ENCODE assay signal across 20 cellular contexts in the genomic region with DNA sequence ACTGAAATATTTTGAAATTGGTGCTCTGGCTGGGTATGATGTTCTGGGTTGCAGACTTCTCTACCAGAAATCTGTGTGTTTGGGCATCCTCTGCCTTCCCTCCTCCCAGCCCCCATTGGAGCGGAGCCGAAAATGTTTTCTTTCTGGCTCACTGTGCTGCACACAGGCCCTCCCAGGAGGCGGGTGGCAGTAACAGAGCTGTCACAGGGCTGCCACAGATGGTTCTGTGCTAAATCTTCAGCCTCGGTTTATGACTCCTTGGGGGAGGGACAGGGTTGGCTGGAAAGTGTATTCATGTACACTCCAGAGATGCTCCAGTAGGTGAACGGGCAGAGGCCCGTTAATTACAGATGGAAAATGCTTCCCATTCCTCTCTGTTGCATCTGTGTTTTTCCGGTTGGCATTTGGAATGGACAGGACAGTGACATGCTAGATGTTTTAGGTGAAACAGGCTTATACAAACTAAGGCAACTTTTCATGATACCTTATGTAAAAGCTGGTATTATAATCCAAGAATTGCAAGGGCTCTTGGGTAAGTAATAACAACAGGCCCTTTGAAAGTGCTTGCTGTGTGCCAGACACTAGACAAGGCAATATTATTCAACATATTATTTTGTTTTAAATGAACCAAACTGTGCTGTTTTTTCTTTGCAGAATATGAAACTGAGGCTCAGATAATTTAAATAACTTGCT.
DNase-seq lines count a peak whose midpoint lies in the region; ATAC-seq and TF ChIP-seq lines count a peak whose summit lies in the region.
"Had no signal": no experiment of that assay in that cellular context is flagged by ENCODE, and none has a peak within 500 bp of the region (broad histone marks: within the 10 kb centered on the region; RNA-seq: fewer than 3 reads in every experiment).

No MANE protein-coding gene starts in this region.

- H3K4me1 ChIP-seq in smooth muscle cell (ENCODE audit: low read depth) (no peaks in the 10 kb centered on the region), esophagus squamous epithelium (no peaks in the 10 kb centered on the region), uterus (no peaks in the 10 kb centered on the region)
- H3K4me1 ChIP-seq: stomach had no signal

- DNase-seq in NCI-H2171 (lab: John Stamatoyannopoulos, UW) (peak; percentile 8), cerebellum (ENCODE audit: low spot score) (peak; percentile 78), nephron progenitor cell (peak; percentile 59), smooth muscle cell (lab: John Stamatoyannopoulos, UW; ENCODE audit: unreplicated experiment) (peak; percentile 21), esophagus squamous epithelium (lab: John Stamatoyannopoulos, UW) (no peak), MCF 10A (ENCODE audit: unreplicated experiment) (no peak), uterus (no peak)
- DNase-seq: activated B cell treated with CpG ODN at 0.5 μM for 24 hours; activated naive CD8-positive, alpha-beta T cell treated with anti-CD3 and anti-CD28 coated beads for 36 hours; GF-D8; mucosa of descending colon; NCI-H1417; NCI-H2227 treated with DMSO at 0.1 percent for 48 hours; stimulated activated CD4-positive, alpha-beta T cell treated with anti-CD3 and anti-CD28 coated beads, Interleukin-15, amount 100 ng/mL, for 24 hours; stomach had no signal

- intact Hi-C loops in esophagus squamous epithelium (cut with DNase I) (no loop called here), MCF 10A (cut with micrococcal nuclease) (no loop called here), uterus (cut with DNase I; ENCODE audit: low total_unique reads) (no loop called here)

- no peak overlapping the region for H3K4me3 ChIP-seq in smooth muscle cell
- no peak overlapping the region for H3K4me3 ChIP-seq in esophagus squamous epithelium
- H3K4me3 ChIP-seq in uterus, result no peak overlapping the region
- H3K4me3 ChIP-seq: cardiac muscle cell, mucosa of descending colon, stomach had no signal

- H3K36me3 Mint-ChIP-seq in nephron progenitor cell (ENCODE audit: low read depth) (peaks cover 42% of the 10 kb centered on the region), MCF 10A (ENCODE audit: insufficient read depth, unreplicated experiment) (no peaks in the 10 kb centered on the region)
- H3K36me3 Mint-ChIP-seq: activated naive CD8-positive, alpha-beta T cell treated with anti-CD3 and anti-CD28 coated beads for 36 hours had no signal

- no peaks in the 10 kb centered on the region for H3F3A ChIP-seq in smooth muscle cell (ENCODE audit: low read depth)

- H3K27ac ChIP-seq in smooth muscle cell (ENCODE audit: low read depth) (no peak overlapping the region), esophagus squamous epithelium (no peak overlapping the region), uterus (no peak overlapping the region)
- H3K27ac ChIP-seq: cardiac muscle cell, stomach had no signal

- H3K4me1 Mint-ChIP-seq in nephron progenitor cell, result peaks cover 30% of the 10 kb centered on the region
- no peaks in the 10 kb centered on the region for H3K4me1 Mint-ChIP-seq in MCF 10A (ENCODE audit: insufficient read depth, unreplicated experiment)
- H3K4me1 Mint-ChIP-seq: activated B cell treated with CpG ODN at 0.5 μM for 24 hours; activated naive CD8-positive, alpha-beta T cell treated with anti-CD3 and anti-CD28 coated beads for 36 hours had no signal

- peak overlapping the region; percentile 78 for H2AFZ ChIP-seq in smooth muscle cell (ENCODE audit: low read depth)

- no peak for ATAC-seq in GM18502 (IDR thresholded peaks at IDR 0.05; ENCODE audit: poor library complexity, unreplicated experiment)
- ATAC-seq: left colon, mucosa of descending colon, Right ventricle myocardium inferior had no signal

- POLR2A ChIA-PET in MCF 10A (lab: Yijun Ruan, JAX), result no interaction called here

- H3K4me2 ChIP-seq in smooth muscle cell, result peak overlapping the region; percentile 70

- no peaks in the 10 kb centered on the region for H3K79me2 ChIP-seq in smooth muscle cell (ENCODE audit: low read depth)

- 42% methylated on average over 7 of the region's 7 CpGs for WGBS in smooth muscle cell (ENCODE audit: low lambda C conversion rate)
- 50 to 55% methylated on average over 6 to 7 of the region's 7 CpGs for WGBS in esophagus squamous epithelium, 2 donors

- H3K27me3 Mint-ChIP-seq in nephron progenitor cell (ENCODE audit: low read depth, poor library complexity) (peaks cover 6% of the 10 kb centered on the region), MCF 10A (ENCODE audit: insufficient read depth, unreplicated experiment) (peaks cover 40% of the 10 kb centered on the region)
- H3K27me3 Mint-ChIP-seq: activated B cell treated with CpG ODN at 0.5 μM for 24 hours, progenitor cell of endocrine pancreas had no signal

- H3K36me3 ChIP-seq in smooth muscle cell (ENCODE audit: low read depth) (no peaks in the 10 kb centered on the region), esophagus squamous epithelium (no peaks in the 10 kb centered on the region), uterus (no peaks in the 10 kb centered on the region)
- H3K36me3 ChIP-seq: cardiac muscle cell, stomach had no signal

- H3K9me3 Mint-ChIP-seq in nephron progenitor cell (peaks cover 17% of the 10 kb centered on the region), MCF 10A (ENCODE audit: unreplicated experiment) (peaks cover 5% of the 10 kb centered on the region)
- H3K9me3 Mint-ChIP-seq: activated B cell treated with CpG ODN at 0.5 μM for 24 hours had no signal

- H3K27me3 ChIP-seq in smooth muscle cell (ENCODE audit: low read depth) (no peaks in the 10 kb centered on the region), esophagus squamous epithelium (no peaks in the 10 kb centered on the region), uterus (no peaks in the 10 kb centered on the region)
- H3K27me3 ChIP-seq: cardiac muscle cell, stomach had no signal

- H3K4me3 Mint-ChIP-seq in nephron progenitor cell, result peak overlapping the region; percentile 18
- no peak overlapping the region for H3K4me3 Mint-ChIP-seq in MCF 10A (ENCODE audit: unreplicated experiment)
- H3K4me3 Mint-ChIP-seq: activated B cell treated with CpG ODN at 0.5 μM for 24 hours; activated naive CD8-positive, alpha-beta T cell treated with anti-CD3 and anti-CD28 coated beads for 36 hours had no signal

- H3K9ac ChIP-seq in smooth muscle cell (ENCODE audit: low read depth), result no peak overlapping the region

- no peaks in the 10 kb centered on the region for H3K9me3 ChIP-seq in smooth muscle cell (replicated peaks; ENCODE audit: low read depth)
- no peaks in the 10 kb centered on the region for H3K9me3 ChIP-seq in esophagus squamous epithelium
- H3K9me3 ChIP-seq in uterus, result no peaks in the 10 kb centered on the region
- H3K9me3 ChIP-seq: mucosa of descending colon, stomach had no signal

- H3K27ac Mint-ChIP-seq in nephron progenitor cell (no peak overlapping the region), MCF 10A (ENCODE audit: low read depth, unreplicated experiment) (no peak overlapping the region)
- H3K27ac Mint-ChIP-seq: activated B cell treated with CpG ODN at 0.5 μM for 24 hours; activated naive CD8-positive, alpha-beta T cell treated with anti-CD3 and anti-CD28 coated beads for 36 hours; progenitor cell of endocrine pancreas had no signal

- CTCF ChIA-PET in MCF 10A (lab: Yijun Ruan, JAX), result no interaction called here

- TF ChIP-seq POLR2A in esophagus squamous epithelium (IDR thresholded peaks at IDR 0.05) (no peak), uterus (IDR thresholded peaks at IDR 0.05) (no peak)

- BruUV-seq in MCF 10A (replicated peaks; lab: Mats Ljungman, UMichigan), result no TSS peak

- TF ChIP-seq CTCF in nephron progenitor cell (IDR thresholded peaks at IDR 0.05) (no peak), smooth muscle cell (IDR thresholded peaks at IDR 0.05; ENCODE audit: borderline replicate concordance, insufficient read depth, poor library complexity, severe bottlenecking) (no peak), esophagus squamous epithelium (IDR thresholded peaks at IDR 0.05) (no peak), MCF 10A (IDR thresholded peaks at IDR 0.05; ENCODE audit: unreplicated experiment) (no peak), uterus (IDR thresholded peaks at IDR 0.05) (no peak)

- no peaks in the 10 kb centered on the region for H4K20me1 ChIP-seq in smooth muscle cell (ENCODE audit: low read depth)

Comparison
In these comparisons a context has a peak if more than half of its experiments do, and no peak if none do; other contexts are left out.
1. DNase-seq: peak in NCI-H2171 (single experiment), cerebellum (single experiment), nephron progenitor cell (single experiment) and smooth muscle cell (single experiment); none in esophagus squamous epithelium (single experiment), MCF 10A (single experiment) and uterus (0 of 2).